ENCODE assay signal across 8 cellular contexts in genomic region chr2:65435625-65436168, GRCh38. TPM values are rescaled to one million over a fixed set of nuclear protein-coding genes. Genes with fewer than 3 reads are reported as not detected.
DNase-seq lines count a peak whose midpoint lies in the region; ATAC-seq, FAIRE-seq and TF ChIP-seq lines count a peak whose summit lies in the region.

No MANE protein-coding gene starts in this region.

- WGBS in thyroid gland, 2 donors = 0 to 5% methylated on average over 10 to 15 of the region's 42 CpGs

- H3K27ac ChIP-seq in KOPT-K1 (ENCODE audit: low read depth, low read length, poor library complexity, severe bottlenecking) = peak overlapping the region; percentile 58
- H3K27ac ChIP-seq in thyroid gland = peak overlapping the region; percentile 96 to 97 (median 97)

- peaks cover 45% of the 10 kb centered on the region for H3K4me1 Mint-ChIP-seq in nephron progenitor cell

- intact Hi-C loops in thyroid gland (cut with DNase I) = loop anchor here (10.0 kb wide), 3 partner anchors 51 to 171 kb away; no protein-coding TSS in a partner anchor

- ATAC-seq in GM19455 (IDR thresholded peaks at IDR 0.05; ENCODE audit: unreplicated experiment) = peak; percentile 4

- TF ChIP-seq POLR2A in thyroid gland (IDR thresholded peaks at IDR 0.05) = peak in 1 of 2 donors; percentile 65

- H3K4me3 ChIP-seq in thyroid gland (replicated peaks in 1 of 3) = peak overlapping the region; percentile 13 to 74 (median 61)

- DNase-seq in CD1c-positive myeloid dendritic cell (ENCODE audit: extremely low spot score) = peak; percentile 67
- peak; percentile 49 for DNase-seq in RCC 7860 (ENCODE audit: low spot score)
- DNase-seq in activated naive CD4-positive, alpha-beta T cell treated with anti-CD3 and anti-CD28 coated beads, Interleukin-2, amount 50 U/mL, for 16 hours = peak; percentile 58
- peak; percentile 83 to 88 for DNase-seq in frontal cortex (ENCODE audit: low spot score in 2 of 2)
- DNase-seq in nephron progenitor cell = peak; percentile 91
- peak; percentile 89 to 91 for DNase-seq in thyroid gland

- no peaks in the 10 kb centered on the region for H3K9me3 Mint-ChIP-seq in nephron progenitor cell

- H3K9me3 ChIP-seq in KOPT-K1 (ENCODE audit: insufficient read depth, low read length, poor library complexity, severe bottlenecking) (no peaks in the 10 kb centered on the region), thyroid gland (no peaks in the 10 kb centered on the region)

- H3K36me3 ChIP-seq in KOPT-K1 (ENCODE audit: insufficient read depth, low read length) (no peaks in the 10 kb centered on the region), thyroid gland (no peaks in the 10 kb centered on the region)

- peaks cover 10% of the 10 kb centered on the region for H3K27me3 Mint-ChIP-seq in nephron progenitor cell (ENCODE audit: low read depth, poor library complexity)

- H3K4me1 ChIP-seq in thyroid gland = peaks cover 10 to 25% of the 10 kb centered on the region in 2 donors

- FAIRE-seq in RCC 7860 (lab: Jason Lieb, UNC) (no peak), frontal cortex (lab: Jason Lieb, UNC) (no peak)

- TF ChIP-seq CTCF in nephron progenitor cell (IDR thresholded peaks at IDR 0.05) = no peak
- TF ChIP-seq CTCF in thyroid gland (IDR thresholded peaks at IDR 0.05) = peak in 2 of 6 experiments; percentile 8 to 33

- H3K27ac Mint-ChIP-seq in nephron progenitor cell = peak overlapping the region; percentile 99

- H3K36me3 Mint-ChIP-seq in nephron progenitor cell (ENCODE audit: low read depth) = no peaks in the 10 kb centered on the region

- H3K4me3 Mint-ChIP-seq in nephron progenitor cell = peak overlapping the region; percentile 95

- H3K27me3 ChIP-seq in thyroid gland = no peaks in the 10 kb centered on the region

RNA-seq across cellular contexts. Expression of gene SPRED2, which starts 3.3 kb away (rescaled TPM):
- total RNA-seq in frontal cortex = 8.2 TPM
- total RNA-seq in thyroid gland = 10 to 100 TPM; 18.8 to 44.0 (median 25.4) TPM

Comparison
In these comparisons a context has a peak if more than half of its experiments do, and no peak if none do; other contexts are left out.
1. Peak in every context shown above with its lines: DNase-seq, ATAC-seq, H3K4me3 ChIP-seq and H3K27ac ChIP-seq.